ENCODE assay signal across 19 cellular contexts in the genomic region with DNA sequence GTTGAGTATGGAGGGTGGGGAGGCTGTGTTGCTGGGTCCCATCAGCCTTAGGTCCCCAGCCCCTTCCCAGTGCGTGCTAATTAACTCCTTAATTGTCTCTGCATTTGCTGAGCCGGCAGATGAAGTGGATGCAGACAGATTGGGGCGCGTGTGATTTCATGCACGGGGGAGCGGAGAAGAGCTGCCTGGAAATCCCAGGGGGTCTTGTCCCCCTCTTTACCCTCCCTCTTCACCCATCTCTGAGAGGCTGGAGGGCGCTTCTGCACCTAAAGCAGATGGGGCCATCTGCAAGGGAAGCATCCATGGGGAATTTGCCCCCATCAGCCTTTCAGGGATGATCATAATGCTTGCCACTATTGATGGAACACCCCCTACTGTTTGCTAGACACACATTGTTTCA. TPM values are rescaled to one million over a fixed set of nuclear protein-coding genes. Genes with fewer than 3 reads are reported as not detected.
"Had no signal": no experiment of that assay in that cellular context is flagged by ENCODE, and none has a peak within 500 bp of the region (broad histone marks: within the 10 kb centered on the region; RNA-seq: fewer than 3 reads in every experiment).

No MANE protein-coding gene starts in this region.

- H3K9me3 Mint-ChIP-seq: activated B cell treated with CpG ODN at 0.5 μM for 24 hours; activated naive CD4-positive, alpha-beta T cell treated with anti-CD3 and anti-CD28 coated beads, Interleukin-2, amount 50 U/mL, for 72 hours; effector memory CD8-positive, alpha-beta T cell; mesothelial cell of epicardium; stimulated activated naive CD8-positive, alpha-beta T cell treated with anti-CD3 and anti-CD28 coated beads, Interleukin-15, amount 100 ng/mL, for 72 hours; T-helper 2 cell treated with Interferon-gamma antibody and Interleukin-4, amounts not matched to agents 5 μg/mL and 100 μg/mL, for 36 hours had no signal

- H3K9me3 ChIP-seq: heart right ventricle, ovary, sigmoid colon had no signal

- DNase-seq: activated B cell treated with CpG ODN at 0.5 μM for 24 hours; activated CD4-positive, alpha-beta T cell treated with anti-CD3 and anti-CD28 coated beads for 48 hours; activated CD8-positive, alpha-beta memory T cell treated with anti-CD3 and anti-CD28 coated beads, Interleukin-2, amount 50 U/mL, for 4 hours; activated CD8-positive, alpha-beta T cell treated with anti-CD3 and anti-CD28 coated beads, Interleukin-2, amount 10 ng/mL, durations not matched to agents 7 days and 5 days; activated gamma-delta T cell; activated T-cell treated with anti-CD3 and anti-CD28 coated beads, Interleukin-2, amount 50 U/mL, for 48 hours; dermis blood vessel endothelial cell; effector memory CD8-positive, alpha-beta T cell; foreskin keratinocyte; heart right ventricle; ovary; sigmoid colon; stimulated activated CD4-positive, alpha-beta T cell treated with anti-CD3 and anti-CD28 coated beads, Interleukin-1b, Interleukin-23, amount 100 ng/mL, for 48 hours; stimulated activated naive CD8-positive, alpha-beta T cell treated with anti-CD3 and anti-CD28 coated beads, Interleukin-15, amount 100 ng/mL, for 72 hours had no signal

- H3K27ac ChIP-seq: foreskin keratinocyte, heart right ventricle, ovary, sigmoid colon had no signal

- H3K27me3 ChIP-seq: ovary, sigmoid colon had no signal

- ATAC-seq: activated CD8-positive, alpha-beta T cell treated with anti-CD3 and anti-CD28 coated beads, Interleukin-2, amount 10 ng/mL, durations not matched to agents 7 days and 5 days; activated naive CD4-positive, alpha-beta T cell treated with anti-CD3 and anti-CD28 coated beads, Interleukin-2, amount 50 U/mL, for 72 hours; effector memory CD8-positive, alpha-beta T cell; foreskin keratinocyte; heart right ventricle; stimulated activated naive CD8-positive, alpha-beta T cell treated with anti-CD3 and anti-CD28 coated beads, Interleukin-15, amount 100 ng/mL, for 72 hours had no signal

- H3K36me3 Mint-ChIP-seq: activated naive CD4-positive, alpha-beta T cell treated with anti-CD3 and anti-CD28 coated beads, Interleukin-2, amount 50 U/mL, for 72 hours; mesothelial cell of epicardium had no signal

- H3K36me3 ChIP-seq: heart right ventricle, ovary, sigmoid colon had no signal

- H3K4me3 Mint-ChIP-seq: activated B cell treated with CpG ODN at 0.5 μM for 24 hours; activated CD8-positive, alpha-beta T cell treated with anti-CD3 and anti-CD28 coated beads, Interleukin-2, amount 10 ng/mL, durations not matched to agents 7 days and 5 days; effector memory CD8-positive, alpha-beta T cell; mesothelial cell of epicardium; stimulated activated naive CD8-positive, alpha-beta T cell treated with anti-CD3 and anti-CD28 coated beads, Interleukin-15, amount 100 ng/mL, for 72 hours; T-helper 2 cell treated with Interferon-gamma antibody and Interleukin-4, amounts not matched to agents 5 μg/mL and 100 μg/mL, for 36 hours had no signal

- H3K4me3 ChIP-seq: heart right ventricle, lung, ovary, sigmoid colon had no signal

- H3K27ac Mint-ChIP-seq: activated B cell treated with CpG ODN at 0.5 μM for 24 hours; activated CD8-positive, alpha-beta T cell treated with anti-CD3 and anti-CD28 coated beads, Interleukin-2, amount 10 ng/mL, durations not matched to agents 7 days and 5 days; activated naive CD4-positive, alpha-beta T cell treated with anti-CD3 and anti-CD28 coated beads, Interleukin-2, amount 50 U/mL, for 72 hours; effector memory CD8-positive, alpha-beta T cell; mesothelial cell of epicardium; stimulated activated naive CD8-positive, alpha-beta T cell treated with anti-CD3 and anti-CD28 coated beads, Interleukin-15, amount 100 ng/mL, for 72 hours; T-helper 2 cell treated with Interferon-gamma antibody and Interleukin-4, amounts not matched to agents 5 μg/mL and 100 μg/mL, for 36 hours had no signal

RNA-seq across cellular contexts. Expression of a gene that starts 4.4 kb away (rescaled TPM):
- total RNA-seq: activated B cell treated with CpG ODN at 0.5 μM for 24 hours had no signal

RNA-seq across cellular contexts. Expression of a gene that starts 50.8 kb away (rescaled TPM):
- total RNA-seq: dermis blood vessel endothelial cell, pulmonary artery endothelial cell had no signal
